7 cellular contexts compared by ENCODE assay signal in genomic region chrY:18056473-18056872, GRCh38. TPM values are rescaled to one million over a fixed set of nuclear protein-coding genes. Genes with fewer than 3 reads are reported as not detected.
"Had no signal": no experiment of that assay in that cellular context is flagged by ENCODE, and none has a peak within 500 bp of the region (broad histone marks: within the 10 kb centered on the region; RNA-seq: fewer than 3 reads in every experiment).

No MANE protein-coding gene starts in this region.

RNA-seq across cellular contexts. Expression of gene CDY2A, which starts 30.9 kb away (rescaled TPM):
- total RNA-seq: GM23248, GM23338, H1, H4, H7, H9, HFFc6 had no signal
- polyA plus RNA-seq: GM23248, GM23338, H1 had no signal
